ENCODE assay signal across 30 cellular contexts in the genomic region with DNA sequence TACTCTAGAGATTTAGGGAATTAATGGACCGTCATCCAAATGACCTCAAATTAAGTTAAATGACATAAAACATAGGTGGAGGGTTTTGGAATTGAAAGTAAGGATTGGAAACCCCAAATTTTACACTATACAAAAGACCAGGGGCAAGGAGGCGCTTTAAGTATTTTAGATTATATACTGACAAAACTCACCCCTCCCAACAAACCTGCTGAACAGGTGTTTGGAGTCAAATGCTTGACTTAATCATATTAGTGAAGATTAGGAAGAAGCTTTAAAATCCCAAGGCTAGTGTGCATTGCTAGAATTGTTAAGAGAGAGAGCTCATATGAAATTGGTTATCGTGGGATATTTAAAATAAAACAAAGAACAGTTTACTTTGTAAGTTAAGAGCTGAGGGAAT. TPM values are rescaled to one million over a fixed set of nuclear protein-coding genes. Genes with fewer than 3 reads are reported as not detected.
"Had no signal": no experiment of that assay in that cellular context is flagged by ENCODE, and none has a peak within 500 bp of the region (broad histone marks: within the 10 kb centered on the region; RNA-seq: fewer than 3 reads in every experiment).

A gene (plus strand): TSS at position 301 of the 400 bp plus-strand sequence. CDS start 180 bp downstream, outside the sequence.

- ATAC-seq: left colon; left lung; lower lobe of right lung; naive thymus-derived CD8-positive, alpha-beta T cell; psoas muscle; right lobe of liver; upper lobe of right lung had no signal

- DNase-seq: hypothalamus; immature natural killer cell; kidney; left colon; left lung; lower lobe of right lung; mammary epithelial cell; mesenchymal stem cell; naive thymus-derived CD8-positive, alpha-beta T cell; occipital lobe; psoas muscle; right lobe of liver; stimulated activated CD4-positive, alpha-beta T cell treated with anti-CD3 and anti-CD28 coated beads, Interleukin-12 subunit alpha, Interleukin-12 subunit beta, amount 100 ng/mL, for 4 hours; stimulated activated CD4-positive, alpha-beta T cell treated with anti-CD3 and anti-CD28 coated beads, Interleukin-15, amount 100 ng/mL, for 24 hours; stimulated activated CD4-positive, alpha-beta T cell treated with anti-CD3 and anti-CD28 coated beads, Interleukin-2, amount 100 ng/mL, for 24 hours; stimulated activated CD4-positive, alpha-beta T cell treated with anti-CD3 and anti-CD28 coated beads, Interleukin-4, amount 100 ng/mL, for 1 hour; stimulated activated naive CD4-positive, alpha-beta T cell; tibial artery; upper lobe of right lung had no signal

- H2AFZ ChIP-seq: parathyroid adenoma had no signal

- H3K4me3 ChIP-seq: left lung, lower lobe of right lung, psoas muscle, right lobe of liver, suprapubic skin, thoracic aorta, tibial artery, upper lobe of right lung had no signal

- FAIRE-seq: islet of Langerhans, kidney, urothelium cell line had no signal

- H3K9me3 ChIP-seq: left lung, lower lobe of right lung, psoas muscle, right lobe of liver, suprapubic skin, thoracic aorta, tibial artery, upper lobe of right lung had no signal

- H3K27me3 ChIP-seq: left lung, right lobe of liver, suprapubic skin, tibial artery, upper lobe of right lung had no signal

- H3K79me2 ChIP-seq: parathyroid adenoma had no signal

- H3K9ac ChIP-seq: parathyroid adenoma had no signal

- H3K36me3 ChIP-seq: left lung, lower lobe of right lung, right lobe of liver, suprapubic skin, thoracic aorta, tibial artery, upper lobe of right lung had no signal

- H3K4me1 ChIP-seq: parathyroid adenoma, right lobe of liver, upper lobe of right lung had no signal

- H3K27ac ChIP-seq: left lung, lower lobe of right lung, parathyroid adenoma, psoas muscle, right lobe of liver, suprapubic skin, thoracic aorta, tibial artery, upper lobe of right lung had no signal

RNA-seq across cellular contexts. Expression of the gene that starts here (rescaled TPM):
- total RNA-seq: left colon; left lung; liver; lower lobe of right lung; mammary epithelial cell; mucosa of gallbladder; naive thymus-derived CD8-positive, alpha-beta T cell; occipital lobe; osteocyte; posterior vena cava; psoas muscle; right lobe of liver; skeletal muscle tissue; subcutaneous adipose tissue; suprapubic skin; thoracic aorta; upper lobe of right lung had no signal
- polyA plus RNA-seq: immature natural killer cell; liver; mammary epithelial cell; naive thymus-derived CD8-positive, alpha-beta T cell had no signal
